8 cellular contexts compared by ENCODE assay signal in genomic region chr9:88388203-88388885, GRCh38. TPM values are rescaled to one million over a fixed set of nuclear protein-coding genes. Genes with fewer than 3 reads are reported as not detected.
A peak's percentile ranks its signal among the peaks of the same experiment; 100 is the strongest.
DNase-seq lines count a peak whose midpoint lies in the region; ATAC-seq and TF ChIP-seq lines count a peak whose summit lies in the region.

TSS of gene SPIN1 (plus strand) at chr9:88388444. CDS start at chr9:88426540, 38,096 bp downstream.

- H3K27me3 Mint-ChIP-seq in activated CD4-positive, alpha-beta T cell treated with anti-CD3 and anti-CD28 coated beads for 36 hours, result no peaks in the 10 kb centered on the region

- POLR2A ChIA-PET in activated CD4-positive, alpha-beta T cell treated with anti-CD3 and anti-CD28 coated beads for 36 hours (lab: Charles Lee), result no interaction called here

- DNase-seq in AG08395 (ENCODE audit: low spot score) (peak; percentile 98), NCI-H2227 (lab: John Stamatoyannopoulos, UW; ENCODE audit: unreplicated experiment) (peak; percentile 80), choroid plexus epithelial cell (ENCODE audit: low read depth) (peak; percentile 74), left colon (peak; percentile 65 to 89)
- peak; percentile 92 for DNase-seq in activated CD4-positive, alpha-beta T cell treated with anti-CD3 and anti-CD28 coated beads for 36 hours
- DNase-seq in stimulated activated CD4-positive, alpha-beta T cell treated with anti-CD3 and anti-CD28 coated beads, Interleukin-1b, Interleukin-23, amount 100 ng/mL, for 48 hours, result peak; percentile 81

- peak within 1 kb of the TSS; percentile 97 for H3K27ac Mint-ChIP-seq in activated CD4-positive, alpha-beta T cell treated with anti-CD3 and anti-CD28 coated beads for 36 hours

- intact Hi-C loops in activated CD4-positive, alpha-beta T cell treated with anti-CD3 and anti-CD28 coated beads for 36 hours (cut with DNase I, micrococcal nuclease), result loop anchor here (1.0 to 10.0 kb wide), 10 partner anchors 31 to 930 kb away; partner anchors contain the start of genes CDK20 (in 1 of the 2), NXNL2 (in 1 of the 2) and SECISBP2 (in 1 of the 2)
- intact Hi-C loops in left colon (cut with DNase I, micrococcal nuclease), result no loop called here

- peak within 1 kb of the TSS; percentile 92 for H3K4me3 ChIP-seq in choroid plexus epithelial cell (ENCODE audit: low read depth, low read length)

- H3K4me1 Mint-ChIP-seq in activated CD4-positive, alpha-beta T cell treated with anti-CD3 and anti-CD28 coated beads for 36 hours, result peaks cover 40% of the 10 kb centered on the region

- TF ChIP-seq CTCF in choroid plexus epithelial cell (conservative IDR thresholded peaks at IDR 0.05; ENCODE audit: low read depth, low read length), result no peak

- H3K4me3 Mint-ChIP-seq in activated CD4-positive, alpha-beta T cell treated with anti-CD3 and anti-CD28 coated beads for 36 hours, result peak within 1 kb of the TSS; percentile 94

- CTCF ChIA-PET in activated CD4-positive, alpha-beta T cell treated with anti-CD3 and anti-CD28 coated beads for 36 hours (lab: Charles Lee), result interaction anchor here (0.9 to 1.0 kb wide), 2 partner anchors 34 to 414 kb away, joined by 3 read pairs; partner anchors contain the start of gene CDK20

- peaks cover 11% of the 10 kb centered on the region for H3K36me3 Mint-ChIP-seq in activated CD4-positive, alpha-beta T cell treated with anti-CD3 and anti-CD28 coated beads for 36 hours (ENCODE audit: low read depth)

- ATAC-seq in GM18858 (IDR thresholded peaks at IDR 0.05; ENCODE audit: unreplicated experiment) (peak; percentile 71), HG03064 (IDR thresholded peaks at IDR 0.05; ENCODE audit: low read depth, unreplicated experiment) (peak; percentile 76), left colon (peak; percentile 81)
- ATAC-seq in activated CD4-positive, alpha-beta T cell treated with anti-CD3 and anti-CD28 coated beads for 36 hours, result peak; percentile 83

- no peaks in the 10 kb centered on the region for H3K9me3 Mint-ChIP-seq in activated CD4-positive, alpha-beta T cell treated with anti-CD3 and anti-CD28 coated beads for 36 hours (ENCODE audit: low read depth)

RNA-seq across cellular contexts. Expression of gene SPIN1, which starts in this region (rescaled TPM):
- total RNA-seq in activated CD4-positive, alpha-beta T cell treated with anti-CD3 and anti-CD28 coated beads for 36 hours, result 10 to 100 TPM; 17.9 to 22.1 TPM
- 10 to 100 TPM; 57.5 to 70.4 TPM for total RNA-seq in left colon

Comparison
In these comparisons a context has a peak if more than half of its experiments do, and no peak if none do; other contexts are left out.
1. Peak in every context shown above with its lines: DNase-seq, ATAC-seq and H3K4me3 ChIP-seq.
2. intact Hi-C loops: an anchor here in activated CD4-positive, alpha-beta T cell treated with anti-CD3 and anti-CD28 coated beads for 36 hours (1.0 to 10.0 kb wide); none called in left colon.